Comparison of ENCODE assay signal across 8 cellular contexts in the genomic region with DNA sequence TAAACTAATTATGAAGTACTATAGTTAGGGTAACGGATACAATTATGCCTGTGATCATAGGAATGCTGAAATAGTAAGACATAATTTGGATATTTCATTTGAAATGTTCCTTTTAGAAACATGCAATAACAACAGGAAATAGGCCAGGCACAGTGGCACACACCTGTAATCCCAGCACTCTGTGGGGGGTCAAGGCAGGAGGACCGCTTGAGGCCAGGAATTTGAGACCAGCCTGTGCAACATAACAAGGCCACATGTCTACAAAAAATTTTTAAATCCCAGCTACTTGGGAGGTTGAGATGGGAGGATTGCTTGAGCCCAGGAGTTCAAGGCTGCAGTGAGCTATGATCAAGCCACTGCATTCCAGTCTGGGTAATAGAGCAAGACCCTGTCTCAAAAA.
"Had no signal": no experiment of that assay in that cellular context is flagged by ENCODE, and none has a peak within 500 bp of the region (broad histone marks: within the 10 kb centered on the region; RNA-seq: fewer than 3 reads in every experiment).

No MANE protein-coding gene starts in this region.

- DNase-seq: GM23248, GOT3, H9, HCEC 1CT, KBM-7 had no signal

- H3K36me3 Mint-ChIP-seq: IgD-negative memory B cell had no signal

- H3K9ac ChIP-seq: GM23248 had no signal

- H3K27me3 Mint-ChIP-seq: IgD-negative memory B cell had no signal

- ATAC-seq: HepG2 had no signal

- H3K4me1 Mint-ChIP-seq: H9, IgD-negative memory B cell had no signal

- H3K27ac ChIP-seq: GM23248, HL-60 had no signal

- H3K4me3 ChIP-seq: GM23248 had no signal

- H3K4me3 Mint-ChIP-seq: H9, IgD-negative memory B cell had no signal

- H3K9me3 Mint-ChIP-seq: H9, IgD-negative memory B cell had no signal

- H3K27ac Mint-ChIP-seq: H9, IgD-negative memory B cell had no signal
